In the genomic region with DNA sequence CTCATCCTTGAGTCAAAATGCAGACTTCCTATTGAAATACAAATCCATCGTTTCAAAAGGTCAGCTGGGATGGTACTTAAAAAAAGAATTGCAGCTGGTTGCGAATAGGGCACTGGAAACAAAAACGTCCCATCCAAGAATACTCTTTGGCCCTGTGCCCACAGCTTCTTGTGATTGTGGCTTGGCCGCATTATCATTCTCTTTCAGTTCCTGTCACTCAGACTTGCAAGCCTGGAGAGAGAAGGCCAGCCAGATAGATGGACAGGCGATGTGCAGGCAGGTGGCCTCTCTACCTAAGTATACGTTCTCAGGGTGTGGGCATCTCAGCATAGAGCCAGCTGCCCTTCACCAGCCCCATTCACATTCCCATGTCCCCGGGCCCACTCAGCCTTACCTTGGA, we compare ENCODE assay signal across 12 cellular contexts.
"Had no signal": no experiment of that assay in that cellular context is flagged by ENCODE, and none has a peak within 500 bp of the region (broad histone marks: within the 10 kb centered on the region; RNA-seq: fewer than 3 reads in every experiment).

No MANE protein-coding gene starts in this region.

- H3K36me3 Mint-ChIP-seq: activated naive CD4-positive, alpha-beta T cell treated with anti-CD3 and anti-CD28 coated beads, Interleukin-2, amount 50 U/mL, for 72 hours; brain had no signal

- H3K27ac Mint-ChIP-seq: activated naive CD4-positive, alpha-beta T cell treated with anti-CD3 and anti-CD28 coated beads, Interleukin-2, amount 50 U/mL, for 72 hours; nephron progenitor cell had no signal

- H3K36me3 ChIP-seq: thyroid gland had no signal

- H3K4me3 ChIP-seq: thyroid gland had no signal

- H3K4me3 Mint-ChIP-seq: brain, nephron progenitor cell had no signal

- H3K27ac ChIP-seq: thyroid gland had no signal

- H3K9me3 ChIP-seq: thyroid gland had no signal

- H3K4me1 ChIP-seq: thyroid gland had no signal

- H3K9me3 Mint-ChIP-seq: nephron progenitor cell had no signal

- ATAC-seq: activated naive CD4-positive, alpha-beta T cell treated with anti-CD3 and anti-CD28 coated beads, Interleukin-2, amount 50 U/mL, for 72 hours; left colon had no signal

- H3K27me3 ChIP-seq: thyroid gland had no signal

- DNase-seq: activated CD4-positive, alpha-beta T cell treated with anti-CD3 and anti-CD28 coated beads, Interleukin-2, amount 50 U/mL, for 1 hour; activated effector memory CD4-positive, alpha-beta T cell treated with Interleukin-2 at 50 U/mL for 16 hours; activated T-cell treated with anti-CD3 and anti-CD28 coated beads, Interleukin-2, amount 50 U/mL, for 1 hour; cerebellar nuclear complex; dermis blood vessel endothelial cell; left colon; mesenchymal stem cell; nephron progenitor cell; T-helper 2 cell; thyroid gland had no signal
